Comparison of ENCODE assay signal across 19 cellular contexts in genomic region chr9:127263244-127263643, GRCh38.
"Had no signal": no experiment of that assay in that cellular context is flagged by ENCODE, and none has a peak within 500 bp of the region (broad histone marks: within the 10 kb centered on the region; RNA-seq: fewer than 3 reads in every experiment).

No MANE protein-coding gene starts in this region.

- ATAC-seq: body of pancreas; effector memory CD8-positive, alpha-beta T cell; naive thymus-derived CD4-positive, alpha-beta T cell had no signal

- H3K27ac ChIP-seq: body of pancreas, ovary, right lobe of liver, stomach, WERI-Rb-1 had no signal

- H3K36me3 ChIP-seq: ovary, stomach had no signal

- H3K9me3 ChIP-seq: body of pancreas, ovary, right lobe of liver, stomach had no signal

- H3K27me3 ChIP-seq: body of pancreas, ovary, right lobe of liver, stomach had no signal

- FAIRE-seq: small intestine had no signal

- H3K4me3 ChIP-seq: body of pancreas, lung, ovary, right lobe of liver, stomach had no signal

- DNase-seq: activated CD4-positive, alpha-beta memory T cell treated with anti-CD3 and anti-CD28 coated beads for 36 hours; activated CD4-positive, alpha-beta T cell treated with anti-CD3 and anti-CD28 coated beads for 4 hours; activated naive CD4-positive, alpha-beta T cell; activated naive CD8-positive, alpha-beta T cell treated with anti-CD3 and anti-CD28 coated beads for 36 hours; amniotic stem cell; body of pancreas; effector memory CD8-positive, alpha-beta T cell; islet precursor cell; naive thymus-derived CD4-positive, alpha-beta T cell; ovary; right lobe of liver; small intestine; stimulated activated CD4-positive, alpha-beta T cell treated with anti-CD3 and anti-CD28 coated beads, Interleukin-15, amount 100 ng/mL, for 24 hours; stimulated activated CD4-positive, alpha-beta T cell treated with anti-CD3 and anti-CD28 coated beads, Interleukin-2, amount 100 ng/mL, for 48 hours; stomach; SW 1271; T-helper 2 cell; WERI-Rb-1 had no signal
